In genomic region chr2:86300496-86300895, GRCh38 we compare ENCODE assay signal across 1 cellular context.
TF ChIP-seq lines count a peak whose summit lies in the region.

No MANE protein-coding gene starts in this region.

TF ChIP-seq in K562, 482 proteins besides CTCF, POLR2A, EP300 and RAD21:
- TF ChIP-seq FOXM1 (IDR thresholded peaks at IDR 0.05; ENCODE audit: low read depth) = no peak
- no peak for TF ChIP-seq FOXM1 (CRISPR knock-in tag; IDR thresholded peaks at IDR 0.05; ENCODE audit: low read depth)
- TF ChIP-seq TCFL5 (CRISPR knock-in tag; conservative IDR thresholded peaks at IDR 0.05) = no peak
- TF ChIP-seq ZFP36 (IDR thresholded peaks at IDR 0.05; ENCODE audit: low read depth, low read length, partially characterized antibody) = peak; percentile 27
- TF ChIP-seq CEBPZ (IDR thresholded peaks at IDR 0.05; ENCODE audit: borderline replicate concordance, low read depth, low read length) = no peak
- 0 out of 2 replicates have a peak, but pooled peaks have one; percentile 18 for TF ChIP-seq NFE2 (IDR thresholded peaks at IDR 0.05; ENCODE audit: low read depth)
- peak; percentile 56 for TF ChIP-seq FOSL1 (tag; conservative IDR thresholded peaks at IDR 0.05)
- no peak for TF ChIP-seq ZNF778 (CRISPR knock-in tag; IDR thresholded peaks at IDR 0.05)
- TF ChIP-seq, protein P1, sequence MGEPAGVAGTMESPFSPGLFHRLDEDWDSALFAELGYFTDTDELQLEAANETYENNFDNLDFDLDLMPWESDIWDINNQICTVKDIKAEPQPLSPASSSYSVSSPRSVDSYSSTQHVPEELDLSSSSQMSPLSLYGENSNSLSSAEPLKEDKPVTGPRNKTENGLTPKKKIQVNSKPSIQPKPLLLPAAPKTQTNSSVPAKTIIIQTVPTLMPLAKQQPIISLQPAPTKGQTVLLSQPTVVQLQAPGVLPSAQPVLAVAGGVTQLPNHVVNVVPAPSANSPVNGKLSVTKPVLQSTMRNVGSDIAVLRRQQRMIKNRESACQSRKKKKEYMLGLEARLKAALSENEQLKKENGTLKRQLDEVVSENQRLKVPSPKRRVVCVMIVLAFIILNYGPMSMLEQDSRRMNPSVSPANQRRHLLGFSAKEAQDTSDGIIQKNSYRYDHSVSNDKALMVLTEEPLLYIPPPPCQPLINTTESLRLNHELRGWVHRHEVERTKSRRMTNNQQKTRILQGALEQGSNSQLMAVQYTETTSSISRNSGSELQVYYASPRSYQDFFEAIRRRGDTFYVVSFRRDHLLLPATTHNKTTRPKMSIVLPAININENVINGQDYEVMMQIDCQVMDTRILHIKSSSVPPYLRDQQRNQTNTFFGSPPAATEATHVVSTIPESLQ (CRISPR knock-in tag; IDR thresholded peaks at IDR 0.05) = no peak
- 0 out of 2 replicates have a peak, but pooled peaks have one; percentile 40 for TF ChIP-seq ZBTB17 (CRISPR knock-in tag; IDR thresholded peaks at IDR 0.05)
- no peak for TF ChIP-seq ZNF212 (CRISPR knock-in tag; IDR thresholded peaks at IDR 0.05)
- no peak for TF ChIP-seq HEY1 (CRISPR knock-in tag; IDR thresholded peaks at IDR 0.05; ENCODE audit: borderline replicate concordance)
- peak; percentile 32; the same call in 1 of the 2 replicates for TF ChIP-seq MAFG (tag; conservative IDR thresholded peaks at IDR 0.05)
TF ChIP-seq in K562: peak in this region for 5.
